Comparison of ENCODE assay signal across 15 cellular contexts in genomic region chr12:124563809-124564208, GRCh38. TPM values are rescaled to one million over a fixed set of nuclear protein-coding genes. Genes with fewer than 3 reads are reported as not detected.
DNase-seq lines count a peak whose midpoint lies in the region; ATAC-seq and TF ChIP-seq lines count a peak whose summit lies in the region.
"Had no signal": no experiment of that assay in that cellular context is flagged by ENCODE, and none has a peak within 500 bp of the region (broad histone marks: within the 10 kb centered on the region; RNA-seq: fewer than 3 reads in every experiment).

No MANE protein-coding gene starts in this region.

- peaks cover 7% of the 10 kb centered on the region for H3K27me3 Mint-ChIP-seq in glutamatergic neuron (ENCODE audit: unreplicated experiment)
- H3K27me3 Mint-ChIP-seq: activated CD4-positive, alpha-beta T cell treated with anti-CD3 and anti-CD28 coated beads, Interleukin-2, amount 10 ng/mL, durations not matched to agents 24 days and 14 days had no signal

- H3K36me3 Mint-ChIP-seq in glutamatergic neuron (ENCODE audit: unreplicated experiment), result peaks cover 6% of the 10 kb centered on the region

- peaks cover 76% of the 10 kb centered on the region for H4K20me1 ChIP-seq in smooth muscle cell (ENCODE audit: low read depth)

- H3K4me1 ChIP-seq in ES-I3 (ENCODE audit: insufficient read depth, low read length), result peaks cover 37% of the 10 kb centered on the region
- peaks cover 21% of the 10 kb centered on the region for H3K4me1 ChIP-seq in smooth muscle cell (ENCODE audit: low read depth)

- no peak for TF ChIP-seq CTCF in RWPE1 (conservative IDR thresholded peaks at IDR 0.05; ENCODE audit: low read depth)
- TF ChIP-seq CTCF in glutamatergic neuron (IDR thresholded peaks at IDR 0.05; ENCODE audit: partially characterized antibody, unreplicated experiment), result no peak
- no peak for TF ChIP-seq CTCF in smooth muscle cell (IDR thresholded peaks at IDR 0.05; ENCODE audit: borderline replicate concordance, insufficient read depth, poor library complexity, severe bottlenecking)

- peak overlapping the region; percentile 92 for H3K4me2 ChIP-seq in smooth muscle cell

- H3K4me3 Mint-ChIP-seq in glutamatergic neuron (ENCODE audit: unreplicated experiment), result peak overlapping the region; percentile 45

- peak overlapping the region; percentile 94 for H3K27ac ChIP-seq in RWPE1
- peak overlapping the region; percentile 98 for H3K27ac ChIP-seq in smooth muscle cell (ENCODE audit: low read depth)

- CTCF ChIA-PET in RWPE1 (lab: Yijun Ruan, JAX), result interaction anchor here (1.0 kb wide), 1 partner anchor 155 kb away, joined by 4 read pairs; no protein-coding TSS in a partner anchor

- H3K9me3 Mint-ChIP-seq in glutamatergic neuron (ENCODE audit: unreplicated experiment), result peaks cover 6% of the 10 kb centered on the region
- H3K9me3 Mint-ChIP-seq: activated CD4-positive, alpha-beta T cell treated with anti-CD3 and anti-CD28 coated beads, Interleukin-2, amount 10 ng/mL, durations not matched to agents 24 days and 14 days; activated T-helper 1 cell treated with anti-CD3 and anti-CD28 coated beads, Interleukin-12 subunit alpha, Interleukin-12 subunit beta, Interleukin-2, Interleukin-4 antibody, amounts not matched to agents 30 ng/mL and 10 ng/mL and 1 ng/mL, durations not matched to agents 14 hours and 24 hours and 36 hours had no signal

- H3K27me3 ChIP-seq in smooth muscle cell (ENCODE audit: low read depth), result no peaks in the 10 kb centered on the region
- H3K27me3 ChIP-seq: ascending aorta had no signal

- peaks cover 83% of the 10 kb centered on the region for H3K79me2 ChIP-seq in smooth muscle cell (ENCODE audit: low read depth)

- no peak overlapping the region for H3K4me3 ChIP-seq in smooth muscle cell

- H3K4me1 Mint-ChIP-seq in glutamatergic neuron (ENCODE audit: low read depth, unreplicated experiment), result peaks cover 25% of the 10 kb centered on the region

- POLR2A ChIA-PET in RWPE1 (lab: Yijun Ruan, JAX; ENCODE audit: low non-redundant PET), result no interaction called here

- DNase-seq in RWPE1 (ENCODE audit: low spot score), result no peak
- no peak for DNase-seq in glutamatergic neuron
- no peak for DNase-seq in smooth muscle cell (lab: John Stamatoyannopoulos, UW; ENCODE audit: unreplicated experiment)
- DNase-seq in activated CD8-positive, alpha-beta memory T cell treated with anti-CD3 and anti-CD28 coated beads for 24 hours, result no peak
- DNase-seq in GM19238 (ENCODE audit: insufficient read length, low spot score), result no peak
- DNase-seq: activated CD4-positive, alpha-beta T cell treated with anti-CD3 and anti-CD28 coated beads, Interleukin-2, amount 10 ng/mL, durations not matched to agents 24 days and 14 days; effector CD4-positive, alpha-beta T cell; midbrain; NCI-H187; NCI-H774 had no signal

- ATAC-seq in GM19452 (IDR thresholded peaks at IDR 0.05; ENCODE audit: unreplicated experiment) (no peak), GM21737 (IDR thresholded peaks at IDR 0.05; ENCODE audit: unreplicated experiment) (no peak)

- peaks cover 21% of the 10 kb centered on the region for H3F3A ChIP-seq in smooth muscle cell (ENCODE audit: low read depth)

- H2AFZ ChIP-seq in smooth muscle cell (ENCODE audit: low read depth), result no peak overlapping the region

- H3K9me3 ChIP-seq in ES-I3 (ENCODE audit: control insufficient read depth, insufficient read depth, low read length), result no peaks in the 10 kb centered on the region
- no peaks in the 10 kb centered on the region for H3K9me3 ChIP-seq in smooth muscle cell (replicated peaks; ENCODE audit: low read depth)
- H3K9me3 ChIP-seq: ascending aorta had no signal

- 83% methylated on average over 10 of the region's 10 CpGs for WGBS in smooth muscle cell (ENCODE audit: low lambda C conversion rate)

- H3K9ac ChIP-seq in ES-I3 (ENCODE audit: low read depth, low read length) (peak overlapping the region; percentile 5; the same call in 1 of the 2 replicates), smooth muscle cell (ENCODE audit: low read depth) (no peak overlapping the region)

- H3K27ac Mint-ChIP-seq in glutamatergic neuron (ENCODE audit: unreplicated experiment), result peak overlapping the region; percentile 66
- H3K27ac Mint-ChIP-seq: activated CD4-positive, alpha-beta T cell treated with anti-CD3 and anti-CD28 coated beads, Interleukin-2, amount 10 ng/mL, durations not matched to agents 24 days and 14 days; activated T-helper 1 cell treated with anti-CD3 and anti-CD28 coated beads, Interleukin-12 subunit alpha, Interleukin-12 subunit beta, Interleukin-2, Interleukin-4 antibody, amounts not matched to agents 30 ng/mL and 10 ng/mL and 1 ng/mL, durations not matched to agents 14 hours and 24 hours and 36 hours had no signal

- no peaks in the 10 kb centered on the region for H3K36me3 ChIP-seq in ES-I3 (ENCODE audit: insufficient read depth, low read length)
- no peaks in the 10 kb centered on the region for H3K36me3 ChIP-seq in smooth muscle cell (ENCODE audit: low read depth)
- H3K36me3 ChIP-seq: ascending aorta had no signal

RNA-seq across cellular contexts. Expression of gene NCOR2, which starts 3.6 kb away (rescaled TPM):
- total RNA-seq in glutamatergic neuron (ENCODE audit: unreplicated experiment) (360 TPM), smooth muscle cell (64.1 and 64.7 TPM in 2 replicates)
- polyA plus RNA-seq in smooth muscle cell, result 164 and 169 TPM in 2 replicates
